Comparison of ENCODE assay signal across 12 cellular contexts in genomic region chr10:114131094-114131493, GRCh38. TPM values are rescaled to one million over a fixed set of nuclear protein-coding genes. Genes with fewer than 3 reads are reported as not detected.
DNase-seq lines count a peak whose midpoint lies in the region; ATAC-seq and TF ChIP-seq lines count a peak whose summit lies in the region.
"Had no signal": no experiment of that assay in that cellular context is flagged by ENCODE, and none has a peak within 500 bp of the region (broad histone marks: within the 10 kb centered on the region; RNA-seq: fewer than 3 reads in every experiment).

No MANE protein-coding gene starts in this region.

- no peak overlapping the region for H4K91ac ChIP-seq in neuronal stem cell (ENCODE audit: low read depth, low read length, poor library complexity)

- H3K18ac ChIP-seq in neuronal stem cell (ENCODE audit: low read length): no peak overlapping the region

- H3K4me3 Mint-ChIP-seq in activated naive CD4-positive, alpha-beta T cell treated with anti-CD3 and anti-CD28 coated beads, Interleukin-2, amount 50 U/mL, for 24 hours: no peak overlapping the region
- H3K4me3 Mint-ChIP-seq in Calu3 (ENCODE audit: low read depth, unreplicated experiment): no peak overlapping the region

- no peaks in the 10 kb centered on the region for H3K27me3 Mint-ChIP-seq in activated naive CD4-positive, alpha-beta T cell treated with anti-CD3 and anti-CD28 coated beads, Interleukin-2, amount 50 U/mL, for 24 hours
- no peaks in the 10 kb centered on the region for H3K27me3 Mint-ChIP-seq in Calu3 (ENCODE audit: unreplicated experiment)

- no peak overlapping the region for H2BK120ac ChIP-seq in neuronal stem cell (ENCODE audit: low read depth, low read length)

- no peak for DNase-seq in activated naive CD4-positive, alpha-beta T cell treated with Interleukin-2 at 50 U/mL for 16 hours
- DNase-seq in NB4 (ENCODE audit: low read depth): peak; percentile 73
- no peak for DNase-seq in neuronal stem cell (ENCODE audit: low spot score)
- DNase-seq in activated gamma-delta T cell (lab: John Stamatoyannopoulos, UW): no peak
- DNase-seq in Calu3: no peak
- DNase-seq in glomerular visceral epithelial cell (ENCODE audit: extremely low spot score): no peak
- DNase-seq: body of pancreas, EL, GOT3 had no signal

- H3K4me3 ChIP-seq in NB4 (ENCODE audit: low read depth, low read length): no peak overlapping the region
- H3K4me3 ChIP-seq in neuronal stem cell (ENCODE audit: low read length in 2 of 2): no peak overlapping the region
- H3K4me3 ChIP-seq: body of pancreas had no signal

- CTCF ChIA-PET in Calu3 (lab: Charles Lee): no interaction called here

- H2BK12ac ChIP-seq in neuronal stem cell (ENCODE audit: low read length): no peak overlapping the region

- H3K27ac Mint-ChIP-seq in activated naive CD4-positive, alpha-beta T cell treated with anti-CD3 and anti-CD28 coated beads, Interleukin-2, amount 50 U/mL, for 24 hours: peak overlapping the region; percentile 36
- H3K27ac Mint-ChIP-seq in Calu3 (ENCODE audit: unreplicated experiment): no peak overlapping the region

- no peak overlapping the region for H3K4me2 ChIP-seq in neuronal stem cell (ENCODE audit: insufficient read depth, low read length, poor library complexity, severe bottlenecking)

- peaks cover 0 to 11% of the 10 kb centered on the region in 2 donors for H3K36me3 ChIP-seq in neuronal stem cell (replicated peaks in 1 of 2; ENCODE audit: control insufficient read depth in 2 of 2, insufficient read depth in 2 of 2, low read length in 2 of 2)

- no peaks in the 10 kb centered on the region for H3K4me1 ChIP-seq in neuronal stem cell (ENCODE audit: control insufficient read depth in 2 of 2, insufficient read depth in 1 of 2, low read depth in 1 of 2, low read length in 2 of 2)
- H3K4me1 ChIP-seq: body of pancreas had no signal

- no peak overlapping the region for H2BK15ac ChIP-seq in neuronal stem cell (ENCODE audit: low read length)

- no peak overlapping the region for H4K8ac ChIP-seq in neuronal stem cell (ENCODE audit: low read depth, low read length)

- H3K23ac ChIP-seq in neuronal stem cell (ENCODE audit: low read depth, low read length, poor library complexity): no peak overlapping the region

- H3K36me3 Mint-ChIP-seq in activated naive CD4-positive, alpha-beta T cell treated with anti-CD3 and anti-CD28 coated beads, Interleukin-2, amount 50 U/mL, for 24 hours: peaks cover 32% of the 10 kb centered on the region
- H3K36me3 Mint-ChIP-seq in Calu3 (ENCODE audit: insufficient read depth, unreplicated experiment): peaks cover 11% of the 10 kb centered on the region

- H3K4me1 Mint-ChIP-seq in activated naive CD4-positive, alpha-beta T cell treated with anti-CD3 and anti-CD28 coated beads, Interleukin-2, amount 50 U/mL, for 24 hours: no peaks in the 10 kb centered on the region
- no peaks in the 10 kb centered on the region for H3K4me1 Mint-ChIP-seq in Calu3 (ENCODE audit: low read depth, unreplicated experiment)

- no peak overlapping the region for H2AK5ac ChIP-seq in neuronal stem cell (ENCODE audit: low read depth, low read length)

- H3K9ac ChIP-seq in neuronal stem cell (ENCODE audit: low read depth, low read length, poor library complexity): no peak overlapping the region

- no peaks in the 10 kb centered on the region for H3K79me1 ChIP-seq in neuronal stem cell (ENCODE audit: low read depth, low read length)

- intact Hi-C loops in Calu3 (cut with micrococcal nuclease; ENCODE audit: unreplicated experiment): no loop called here

- H2BK5ac ChIP-seq in neuronal stem cell (ENCODE audit: low read length): no peak overlapping the region

- TF ChIP-seq POLR2A in NB4 (IDR thresholded peaks at IDR 0.05; ENCODE audit: extremely low read depth, insufficient read length): no peak

- no peak overlapping the region for H2AFZ ChIP-seq in neuronal stem cell (ENCODE audit: low read length)

- peaks cover 0 to 7% of the 10 kb centered on the region in 2 donors for H3K9me3 ChIP-seq in neuronal stem cell (replicated peaks in 1 of 2; ENCODE audit: control insufficient read depth in 2 of 2, insufficient read depth in 1 of 2, low read depth in 1 of 2, low read length in 2 of 2)
- H3K9me3 ChIP-seq: body of pancreas had no signal

- H3K9me3 Mint-ChIP-seq in activated naive CD4-positive, alpha-beta T cell treated with anti-CD3 and anti-CD28 coated beads, Interleukin-2, amount 50 U/mL, for 24 hours: no peaks in the 10 kb centered on the region
- no peaks in the 10 kb centered on the region for H3K9me3 Mint-ChIP-seq in Calu3 (ENCODE audit: low read depth, unreplicated experiment)

- peak; percentile 70 for ATAC-seq in HG02763 (IDR thresholded peaks at IDR 0.05; ENCODE audit: unreplicated experiment)
- ATAC-seq: body of pancreas had no signal

- H3K27me3 ChIP-seq in neuronal stem cell (ENCODE audit: control insufficient read depth in 3 of 3, insufficient read depth in 3 of 3, low read depth in 1 of 3, low read length in 3 of 3): no peaks in the 10 kb centered on the region
- H3K27me3 ChIP-seq: body of pancreas had no signal

- BruUV-seq in Calu3 (replicated peaks; lab: Mats Ljungman, UMichigan): no TSS peak

- H3K14ac ChIP-seq in neuronal stem cell (ENCODE audit: low read length): no peak overlapping the region

- WGBS in neuronal stem cell (ENCODE audit: extremely low coverage in 2 of 2, insufficient read length in 2 of 2, insufficient replicate concordance in 1 of 2), 2 donors: no CpG with 5 or more reads among the region's 3 CpGs

- no peak overlapping the region for H3K4ac ChIP-seq in neuronal stem cell (ENCODE audit: low read length)

- H3K27ac ChIP-seq in neuronal stem cell (replicated peaks; ENCODE audit: low read length): no peak overlapping the region
- H3K27ac ChIP-seq: body of pancreas had no signal

- TF ChIP-seq CTCF in NB4 (IDR thresholded peaks at IDR 0.05; ENCODE audit: low read depth, low read length) (no peak), Calu3 (IDR thresholded peaks at IDR 0.05; ENCODE audit: unreplicated experiment) (no peak)

RNA-seq across cellular contexts. Expression of gene CCDC186, which starts 42.9 kb away (rescaled TPM):
- polyA plus RNA-seq in neuronal stem cell (2013, experiment 1 of 2): 6.5 TPM
- 7.1 TPM for polyA plus RNA-seq in neuronal stem cell (2013, experiment 2 of 2)
- total RNA-seq in Calu3 (2022): 12.8 and 14.9 TPM in 2 replicates

RNA-seq across cellular contexts. Expression of gene TDRD1, which starts 48.1 kb away (rescaled TPM):
- polyA plus RNA-seq in neuronal stem cell (2013, experiment 1 of 2): not detected
- polyA plus RNA-seq in neuronal stem cell (2013, experiment 2 of 2): not detected
- total RNA-seq in Calu3 (2022): not detected in 2 replicates
- total RNA-seq: epithelial cell of proximal tubule had no signal
